In the genomic region with DNA sequence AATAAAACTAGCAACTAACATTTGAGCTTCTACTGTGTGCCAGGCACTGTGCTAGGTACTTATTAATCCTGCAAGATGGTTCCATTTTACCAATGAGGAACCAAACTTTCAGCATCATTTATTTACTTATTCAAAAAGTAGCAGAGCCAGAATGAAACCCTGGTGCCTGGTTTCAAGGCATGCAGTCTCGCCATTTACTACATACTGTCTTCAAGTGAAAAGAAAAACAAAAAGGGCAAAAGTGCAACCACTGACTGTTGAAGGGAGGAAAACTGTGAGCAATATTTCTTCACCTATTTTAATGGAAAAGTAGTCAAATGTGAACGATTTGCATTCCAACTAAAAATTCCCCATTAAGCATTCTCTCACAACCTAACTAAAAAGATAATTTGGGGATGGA, we compare ENCODE assay signal across 1 cellular context.
TF ChIP-seq lines count a peak whose summit lies in the region.

No MANE protein-coding gene starts in this region.

TF ChIP-seq in HepG2, 621 proteins besides CTCF, POLR2A, EP300 and RAD21 (continued from another document):
- no peak for TF ChIP-seq GMEB1 (CRISPR knock-in tag; IDR thresholded peaks at IDR 0.05; ENCODE audit: borderline replicate concordance)
- TF ChIP-seq, protein P1, sequence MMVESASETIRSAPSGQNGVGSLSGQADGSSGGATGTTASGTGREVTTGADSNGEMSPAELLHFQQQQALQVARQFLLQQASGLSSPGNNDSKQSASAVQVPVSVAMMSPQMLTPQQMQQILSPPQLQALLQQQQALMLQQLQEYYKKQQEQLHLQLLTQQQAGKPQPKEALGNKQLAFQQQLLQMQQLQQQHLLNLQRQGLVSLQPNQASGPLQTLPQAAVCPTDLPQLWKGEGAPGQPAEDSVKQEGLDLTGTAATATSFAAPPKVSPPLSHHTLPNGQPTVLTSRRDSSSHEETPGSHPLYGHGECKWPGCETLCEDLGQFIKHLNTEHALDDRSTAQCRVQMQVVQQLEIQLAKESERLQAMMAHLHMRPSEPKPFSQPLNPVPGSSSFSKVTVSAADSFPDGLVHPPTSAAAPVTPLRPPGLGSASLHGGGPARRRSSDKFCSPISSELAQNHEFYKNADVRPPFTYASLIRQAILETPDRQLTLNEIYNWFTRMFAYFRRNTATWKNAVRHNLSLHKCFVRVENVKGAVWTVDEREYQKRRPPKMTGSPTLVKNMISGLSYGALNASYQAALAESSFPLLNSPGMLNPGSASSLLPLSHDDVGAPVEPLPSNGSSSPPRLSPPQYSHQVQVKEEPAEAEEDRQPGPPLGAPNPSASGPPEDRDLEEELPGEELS (CRISPR knock-in tag; IDR thresholded peaks at IDR 0.05): no peak
- TF ChIP-seq GZF1 (CRISPR knock-in tag; IDR thresholded peaks at IDR 0.05): no peak
- no peak for TF ChIP-seq ZNF3 (CRISPR knock-in tag; IDR thresholded peaks at IDR 0.05)
- no peak for TF ChIP-seq ZNF280D (CRISPR knock-in tag; IDR thresholded peaks at IDR 0.05)
- no peak for TF ChIP-seq ZNF12 (CRISPR knock-in tag; IDR thresholded peaks at IDR 0.05)
- no peak for TF ChIP-seq TMF1 (CRISPR knock-in tag; IDR thresholded peaks at IDR 0.05; ENCODE audit: low read depth)
- no peak for TF ChIP-seq MLLT10 (CRISPR knock-in tag; IDR thresholded peaks at IDR 0.05)
- TF ChIP-seq HNF4G (IDR thresholded peaks at IDR 0.05; ENCODE audit: borderline replicate concordance, low read depth, low read length): no peak
- TF ChIP-seq HNF4G (CRISPR knock-in tag; IDR thresholded peaks at IDR 0.05; ENCODE audit: borderline replicate concordance, low read depth): no peak
- TF ChIP-seq ZNF513 (CRISPR knock-in tag; conservative IDR thresholded peaks at IDR 0.05): no peak
- no peak for TF ChIP-seq GPBP1L1 (CRISPR knock-in tag; IDR thresholded peaks at IDR 0.05)
- no peak for TF ChIP-seq ZSCAN30 (CRISPR knock-in tag; IDR thresholded peaks at IDR 0.05)
TF ChIP-seq in HepG2: peak in this region for 0.
